In genomic region chr17:80252871-80253270, GRCh38 we compare ENCODE assay signal across 8 cellular contexts. TPM values are rescaled to one million over a fixed set of nuclear protein-coding genes. Genes with fewer than 3 reads are reported as not detected.
A peak's percentile ranks its signal among the peaks of the same experiment; 100 is the strongest.
DNase-seq lines count a peak whose midpoint lies in the region; ATAC-seq, FAIRE-seq and TF ChIP-seq lines count a peak whose summit lies in the region.

No MANE protein-coding gene starts in this region.

- POLR2A ChIA-PET in CD8-positive, alpha-beta memory T cell (lab: Charles Lee): interaction anchor here (0.6 kb wide), 1 partner anchor 14 kb away, joined by 4 read pairs; no protein-coding TSS in a partner anchor
- POLR2A ChIA-PET in HepG2 (lab: Yijun Ruan, JAX): interaction anchor here (0.6 kb wide), 1 partner anchor 105 kb away, joined by 3 read pairs; no protein-coding TSS in a partner anchor

- FAIRE-seq in astrocyte (lab: Jason Lieb, UNC) (no peak), HepG2 (lab: Jason Lieb, UNC) (no peak)

- peaks cover 21 to 37% (median 27%) of the 10 kb centered on the region in 3 donors for H3K4me1 Mint-ChIP-seq in CD8-positive, alpha-beta memory T cell
- peaks cover 12% of the 10 kb centered on the region for H3K4me1 Mint-ChIP-seq in astrocyte (ENCODE audit: low read depth, unreplicated experiment)

- no peaks in the 10 kb centered on the region for H3K27me3 ChIP-seq in CD8-positive, alpha-beta memory T cell (ENCODE audit: insufficient read depth, low read length, poor library complexity, severe bottlenecking)
- H3K27me3 ChIP-seq in astrocyte (ENCODE audit: insufficient read depth, low read length) (no peaks in the 10 kb centered on the region), HepG2 (ENCODE audit: control insufficient read depth in 1 of 2, insufficient read depth in 2 of 2, low read length in 2 of 2) (no peaks in the 10 kb centered on the region)

- H4K20me1 ChIP-seq in astrocyte (ENCODE audit: insufficient read depth, low read length) (no peaks in the 10 kb centered on the region), HepG2 (ENCODE audit: insufficient read depth, low read length) (no peaks in the 10 kb centered on the region)

- no peaks in the 10 kb centered on the region for H3K36me3 ChIP-seq in CD8-positive, alpha-beta memory T cell (ENCODE audit: insufficient read depth, low read length)
- H3K36me3 ChIP-seq in astrocyte (ENCODE audit: insufficient read depth, low read length) (no peaks in the 10 kb centered on the region), HepG2 (replicated peaks in 1 of 2; ENCODE audit: control insufficient read depth in 1 of 2, insufficient read depth in 2 of 2, low read length in 2 of 2) (no peaks in the 10 kb centered on the region)

- no peak overlapping the region for H3K9ac ChIP-seq in astrocyte (ENCODE audit: low read length)
- no peak overlapping the region for H3K9ac ChIP-seq in HepG2 (ENCODE audit: insufficient read depth, low read depth, low read length)

- TF ChIP-seq EP300 in HepG2 (IDR thresholded peaks at IDR 0.05; ENCODE audit: low read depth in 2 of 2, low read length in 2 of 2) (no peak), HepG2 (CRISPR knock-in tag; IDR thresholded peaks at IDR 0.05; ENCODE audit: borderline replicate concordance) (no peak)

- no peaks in the 10 kb centered on the region for H3K9me3 Mint-ChIP-seq in CD8-positive, alpha-beta memory T cell
- H3K9me3 Mint-ChIP-seq in astrocyte (ENCODE audit: unreplicated experiment): no peaks in the 10 kb centered on the region

- peaks cover 14% of the 10 kb centered on the region for H3K4me1 ChIP-seq in CD8-positive, alpha-beta memory T cell (ENCODE audit: insufficient read depth, low read length)
- H3K4me1 ChIP-seq in astrocyte (ENCODE audit: insufficient read depth, low read length) (peaks cover 7% of the 10 kb centered on the region), HepG2 (ENCODE audit: insufficient read depth, low read length) (peaks cover 18% of the 10 kb centered on the region)

- no peak overlapping the region for H3K4me3 ChIP-seq in CD8-positive, alpha-beta memory T cell (ENCODE audit: low read length)
- H3K4me3 ChIP-seq in astrocyte (ENCODE audit: insufficient read depth, low read depth, low read length) (no peak overlapping the region), HepG2 (replicated peaks in 1 of 3; ENCODE audit: insufficient read depth in 1 of 3, low read depth in 2 of 3, low read length in 3 of 3) (no peak overlapping the region)

- ATAC-seq in HepG2: peak; percentile 59
- ATAC-seq in GM18498 (IDR thresholded peaks at IDR 0.05; ENCODE audit: unreplicated experiment): no peak
- ATAC-seq in HG03342 (IDR thresholded peaks at IDR 0.05; ENCODE audit: unreplicated experiment): no peak

- in situ Hi-C loops in HepG2 (cut with HindIII; ENCODE audit: extremely low pct_ligation_motif_present, low pct_unique_long_range_greater_than_20kb): no loop called here

- H3K79me2 ChIP-seq in astrocyte (ENCODE audit: insufficient read depth, low read length) (no peaks in the 10 kb centered on the region), HepG2 (ENCODE audit: insufficient read depth, low read length) (no peaks in the 10 kb centered on the region)

- H2AFZ ChIP-seq in astrocyte (ENCODE audit: low read depth, low read length) (no peak overlapping the region), HepG2 (ENCODE audit: low read length) (no peak overlapping the region)

- intact Hi-C loops in HepG2 (cut with micrococcal nuclease; ENCODE audit: unreplicated experiment): no loop called here

- H3K27me3 Mint-ChIP-seq in CD8-positive, alpha-beta memory T cell: no peaks in the 10 kb centered on the region
- no peaks in the 10 kb centered on the region for H3K27me3 Mint-ChIP-seq in astrocyte (ENCODE audit: low read depth, unreplicated experiment)

- TF ChIP-seq CTCF in astrocyte (IDR thresholded peaks at IDR 0.05; ENCODE audit: insufficient read depth, low read depth, low read length): peak; percentile 12
- TF ChIP-seq CTCF in HepG2 (CRISPR knock-in tag; IDR thresholded peaks at IDR 0.05): peak; percentile 67

- BruUV-seq in HepG2 (replicated peaks; lab: Mats Ljungman, UMichigan): no TSS peak

- 88% methylated on average over 12 of the region's 13 CpGs for WGBS in HepG2 (ENCODE audit: low lambda C conversion rate)

- H3K27ac Mint-ChIP-seq in CD8-positive, alpha-beta memory T cell: peak overlapping the region in 7 of 8 donors; percentile 27 to 91 (median 52)
- no peak overlapping the region for H3K27ac Mint-ChIP-seq in astrocyte (ENCODE audit: unreplicated experiment)

- H3K27ac ChIP-seq in CD8-positive, alpha-beta memory T cell (ENCODE audit: low read depth, low read length): no peak overlapping the region
- H3K27ac ChIP-seq in astrocyte (ENCODE audit: low read depth, low read length) (no peak overlapping the region), HepG2 (ENCODE audit: extremely low read length, insufficient read depth, low read length) (no peak overlapping the region)

- H3K9me3 ChIP-seq in CD8-positive, alpha-beta memory T cell (ENCODE audit: low read length): no peaks in the 10 kb centered on the region
- H3K9me3 ChIP-seq in astrocyte (ENCODE audit: insufficient read depth, low read depth, low read length) (no peaks in the 10 kb centered on the region), HepG2 (ENCODE audit: low read length) (no peaks in the 10 kb centered on the region)

- H3K36me3 Mint-ChIP-seq in CD8-positive, alpha-beta memory T cell: peaks cover 0 to 28% (median 2%) of the 10 kb centered on the region in 3 donors
- peaks cover 3% of the 10 kb centered on the region for H3K36me3 Mint-ChIP-seq in astrocyte (ENCODE audit: low read depth, unreplicated experiment)

- H3K4me2 ChIP-seq in astrocyte (ENCODE audit: low read length) (no peak overlapping the region), HepG2 (ENCODE audit: low read depth, low read length) (no peak overlapping the region)

- no peak overlapping the region for H3K4me3 Mint-ChIP-seq in CD8-positive, alpha-beta memory T cell
- H3K4me3 Mint-ChIP-seq in astrocyte (ENCODE audit: unreplicated experiment): no peak overlapping the region

- CTCF ChIA-PET in CD8-positive, alpha-beta memory T cell (lab: Charles Lee): interaction anchor here (0.7 to 3.2 kb wide), 6 partner anchors 12 to 57 kb away, joined by 3 to 22 read pairs (median 4); no protein-coding TSS in a partner anchor
- CTCF ChIA-PET in HepG2 (lab: Yijun Ruan, JAX; ENCODE audit: low intra/inter-chr PET ratio, low total read pairs): interaction anchor here (1.1 kb wide), 1 partner anchor 170 kb away, joined by 3 read pairs; no protein-coding TSS in a partner anchor

- peak; percentile 74 to 89 (median 76) for DNase-seq in CD8-positive, alpha-beta memory T cell
- DNase-seq in HuH-7.5 (ENCODE audit: low spot score): peak; percentile 50
- peak; percentile 61 to 92 (median 78) for DNase-seq in T-helper 2 cell
- no peak for DNase-seq in astrocyte (ENCODE audit: low read depth)
- no peak for DNase-seq in HepG2 (ENCODE audit: low spot score)
- peak; percentile 68 to 71 for DNase-seq in stimulated activated CD8-positive, alpha-beta memory T cell treated with anti-CD3 and anti-CD28 coated beads, Interleukin-7, amount 100 ng/mL, for 1 hour (ENCODE audit: low read depth in 2 of 2)

- peak; percentile 55 for TF ChIP-seq RAD21 in HepG2 (CRISPR knock-in tag; IDR thresholded peaks at IDR 0.05)

- TF ChIP-seq POLR2A in HepG2 (IDR thresholded peaks at IDR 0.05; ENCODE audit: insufficient read depth in 1 of 2, low read depth in 2 of 2, low read length in 2 of 2): no peak

RNA-seq across cellular contexts. Expression of gene RNF213, which starts 7.8 kb away (rescaled TPM):
- 100 to 1,000 TPM; 184 to 185 TPM for total RNA-seq in CD8-positive, alpha-beta memory T cell
- polyA plus RNA-seq in CD8-positive, alpha-beta memory T cell: 75.7 TPM
- total RNA-seq in astrocyte (120 and 129 TPM in 2 replicates), HepG2 (2016; rRNA removed; fragmentation: Illumina TruSeq; extraction: Trizol) (38.7 and 42.8 TPM in 2 replicates)
- total RNA-seq in HepG2 (2016; cell fraction: cytosol; rRNA removed; fragmentation: Illumina TruSeq; extraction: Trizol; ENCODE audit: low read depth): 8.0 and 9.3 TPM in 2 replicates
- 36.5 and 38.8 TPM in 2 replicates for total RNA-seq in HepG2 (2016; cell fraction: insoluble cytoplasmic fraction; rRNA removed; fragmentation: Illumina TruSeq; extraction: Trizol)
- 12.8 and 13.4 TPM in 2 replicates for total RNA-seq in HepG2 (2016; cell fraction: membrane; rRNA removed; fragmentation: Illumina TruSeq; extraction: Trizol)
- 57.4 and 57.5 TPM in 2 replicates for total RNA-seq in HepG2 (2016; cell fraction: nucleus; rRNA removed; fragmentation: Illumina TruSeq; extraction: Trizol)
- polyA plus RNA-seq in HepG2 (2011; rRNA removed): 38.6 and 44.0 TPM in 2 replicates
- 16.4 and 18.9 TPM in 2 replicates for polyA plus RNA-seq in HepG2 (2011; cell fraction: cytosol; rRNA removed)
- 134 and 171 TPM in 2 replicates for polyA plus RNA-seq in HepG2 (2011; cell fraction: nucleus; rRNA removed)
- polyA plus RNA-seq in HepG2 (2012): 28.2 and 46.6 TPM in 2 replicates
- 1.4 and 2.0 TPM in 2 replicates for polyA plus RNA-seq in HepG2 (2016; cell fraction: cytosol; fragmentation: Illumina TruSeq; extraction: Trizol; ENCODE audit: low read depth)
- 23.5 and 27.4 TPM in 2 replicates for polyA plus RNA-seq in HepG2 (2016; cell fraction: insoluble cytoplasmic fraction; fragmentation: Illumina TruSeq; extraction: Trizol; ENCODE audit: low read depth)
- 3.4 and 3.7 TPM in 2 replicates for polyA plus RNA-seq in HepG2 (2016; cell fraction: membrane; fragmentation: Illumina TruSeq; extraction: Trizol; ENCODE audit: low read depth)
- 77.8 and 79.2 TPM in 2 replicates for polyA plus RNA-seq in HepG2 (2016; cell fraction: nucleus; fragmentation: Illumina TruSeq; extraction: Trizol; ENCODE audit: insufficient read depth, low read depth)
- polyA minus RNA-seq in HepG2 (2011; rRNA and poly(A)+ RNA removed; ENCODE audit: low replicate concordance): 133 and 148 TPM in 2 replicates
- 36.1 and 37.6 TPM in 2 replicates for polyA minus RNA-seq in HepG2 (2011; cell fraction: cytosol; rRNA and poly(A)+ RNA removed)
- 108 and 132 TPM in 2 replicates for polyA minus RNA-seq in HepG2 (2011; cell fraction: nucleus; rRNA and poly(A)+ RNA removed)

RNA-seq across cellular contexts. Expression of gene SLC26A11, which starts 32.6 kb away (rescaled TPM):
- 10 to 100 TPM; 18.1 to 19.6 TPM for total RNA-seq in CD8-positive, alpha-beta memory T cell
- polyA plus RNA-seq in CD8-positive, alpha-beta memory T cell: 7.0 TPM
- 15.3 and 16.1 TPM in 2 replicates for total RNA-seq in astrocyte
- 3.1 and 8.7 TPM in 2 replicates for total RNA-seq in HepG2 (2016; rRNA removed; fragmentation: Illumina TruSeq; extraction: Trizol)
- 3.2 and 3.4 TPM in 2 replicates for total RNA-seq in HepG2 (2016; cell fraction: cytosol; rRNA removed; fragmentation: Illumina TruSeq; extraction: Trizol; ENCODE audit: low read depth)
- 3.5 and 11.2 TPM in 2 replicates for total RNA-seq in HepG2 (2016; cell fraction: insoluble cytoplasmic fraction; rRNA removed; fragmentation: Illumina TruSeq; extraction: Trizol)
- 3.1 and 3.2 TPM in 2 replicates for total RNA-seq in HepG2 (2016; cell fraction: membrane; rRNA removed; fragmentation: Illumina TruSeq; extraction: Trizol)
- total RNA-seq in HepG2 (2016; cell fraction: nucleus; rRNA removed; fragmentation: Illumina TruSeq; extraction: Trizol): 12.9 and 13.6 TPM in 2 replicates
- 13.2 and 21.1 TPM in 2 replicates for polyA plus RNA-seq in HepG2 (2011; rRNA removed)
- polyA plus RNA-seq in HepG2 (2011; cell fraction: cytosol; rRNA removed): 5.5 and 7.6 TPM in 2 replicates
- 121 and 146 TPM in 2 replicates for polyA plus RNA-seq in HepG2 (2011; cell fraction: nucleus; rRNA removed)
- 7.0 and 18.5 TPM in 2 replicates for polyA plus RNA-seq in HepG2 (2012)
- polyA plus RNA-seq in HepG2 (2016; cell fraction: cytosol; fragmentation: Illumina TruSeq; extraction: Trizol; ENCODE audit: low read depth): 0.73 and 1.0 TPM in 2 replicates
- 2.8 and 4.4 TPM in 2 replicates for polyA plus RNA-seq in HepG2 (2016; cell fraction: insoluble cytoplasmic fraction; fragmentation: Illumina TruSeq; extraction: Trizol; ENCODE audit: low read depth)
- polyA plus RNA-seq in HepG2 (2016; cell fraction: membrane; fragmentation: Illumina TruSeq; extraction: Trizol; ENCODE audit: low read depth): 1.4 and 2.3 TPM in 2 replicates
- 29.5 and 32.2 TPM in 2 replicates for polyA plus RNA-seq in HepG2 (2016; cell fraction: nucleus; fragmentation: Illumina TruSeq; extraction: Trizol; ENCODE audit: insufficient read depth, low read depth)
- polyA minus RNA-seq in HepG2 (2011; rRNA and poly(A)+ RNA removed; ENCODE audit: low replicate concordance): 7.7 and 20.5 TPM in 2 replicates
- 5.6 and 11.8 TPM in 2 replicates for polyA minus RNA-seq in HepG2 (2011; cell fraction: cytosol; rRNA and poly(A)+ RNA removed)
- 22.4 and 23.0 TPM in 2 replicates for polyA minus RNA-seq in HepG2 (2011; cell fraction: nucleus; rRNA and poly(A)+ RNA removed)

RNA-seq across cellular contexts. Expression of gene SGSH, which starts 32.7 kb away (rescaled TPM):
- 10 to 100 TPM; 23.2 to 27.2 TPM for total RNA-seq in CD8-positive, alpha-beta memory T cell
- polyA plus RNA-seq in CD8-positive, alpha-beta memory T cell: 46.7 TPM
- total RNA-seq in astrocyte: 24.0 and 26.0 TPM in 2 replicates
- 5.5 and 12.2 TPM in 2 replicates for total RNA-seq in HepG2 (2016; rRNA removed; fragmentation: Illumina TruSeq; extraction: Trizol)
- total RNA-seq in HepG2 (2016; cell fraction: cytosol; rRNA removed; fragmentation: Illumina TruSeq; extraction: Trizol; ENCODE audit: low read depth): 4.0 and 6.2 TPM in 2 replicates
- total RNA-seq in HepG2 (2016; cell fraction: insoluble cytoplasmic fraction; rRNA removed; fragmentation: Illumina TruSeq; extraction: Trizol): 4.5 and 13.3 TPM in 2 replicates
- total RNA-seq in HepG2 (2016; cell fraction: membrane; rRNA removed; fragmentation: Illumina TruSeq; extraction: Trizol): 6.1 and 6.4 TPM in 2 replicates
- 18.5 and 23.9 TPM in 2 replicates for total RNA-seq in HepG2 (2016; cell fraction: nucleus; rRNA removed; fragmentation: Illumina TruSeq; extraction: Trizol)
- 17.6 and 23.9 TPM in 2 replicates for polyA plus RNA-seq in HepG2 (2011; rRNA removed)
- polyA plus RNA-seq in HepG2 (2011; cell fraction: cytosol; rRNA removed): 13.7 and 17.1 TPM in 2 replicates
- polyA plus RNA-seq in HepG2 (2011; cell fraction: nucleus; rRNA removed): 145 and 163 TPM in 2 replicates
- polyA plus RNA-seq in HepG2 (2012): 21.6 and 30.9 TPM in 2 replicates
- 3.7 and 4.2 TPM in 2 replicates for polyA plus RNA-seq in HepG2 (2016; cell fraction: cytosol; fragmentation: Illumina TruSeq; extraction: Trizol; ENCODE audit: low read depth)
- 7.1 and 11.5 TPM in 2 replicates for polyA plus RNA-seq in HepG2 (2016; cell fraction: insoluble cytoplasmic fraction; fragmentation: Illumina TruSeq; extraction: Trizol; ENCODE audit: low read depth)
- polyA plus RNA-seq in HepG2 (2016; cell fraction: membrane; fragmentation: Illumina TruSeq; extraction: Trizol; ENCODE audit: low read depth): 7.0 and 7.3 TPM in 2 replicates
- polyA plus RNA-seq in HepG2 (2016; cell fraction: nucleus; fragmentation: Illumina TruSeq; extraction: Trizol; ENCODE audit: insufficient read depth, low read depth): 81.4 and 86.8 TPM in 2 replicates
- polyA minus RNA-seq in HepG2 (2011; rRNA and poly(A)+ RNA removed; ENCODE audit: low replicate concordance): 15.4 and 23.1 TPM in 2 replicates
- 15.4 and 18.7 TPM in 2 replicates for polyA minus RNA-seq in HepG2 (2011; cell fraction: cytosol; rRNA and poly(A)+ RNA removed)
- polyA minus RNA-seq in HepG2 (2011; cell fraction: nucleus; rRNA and poly(A)+ RNA removed): 34.1 and 36.2 TPM in 2 replicates

Comparison
In these comparisons a context has a peak if more than half of its experiments do, and no peak if none do; other contexts are left out.
1. DNase-seq: peak in CD8-positive, alpha-beta memory T cell (5 of 5), HuH-7.5 (single experiment), T-helper 2 cell (5 of 5) and stimulated activated CD8-positive, alpha-beta memory T cell treated with anti-CD3 and anti-CD28 coated beads, Interleukin-7, amount 100 ng/mL, for 1 hour (2 of 2); none in astrocyte (single experiment) and HepG2 (single experiment).